ENCODE assay signal across 1 cellular context in genomic region chr20:43583982-43584432, GRCh38.
A peak's percentile ranks its signal among the peaks of the same experiment; 100 is the strongest.
TF ChIP-seq lines count a peak whose summit lies in the region.

No MANE protein-coding gene starts in this region.

TF ChIP-seq in K562, 482 proteins besides CTCF, POLR2A, EP300 and RAD21 (continued from another document and continues in another):
- TF ChIP-seq RBM14 (IDR thresholded peaks at IDR 0.05; ENCODE audit: borderline replicate concordance, insufficient read depth, low read depth, low read length) = no peak
- TF ChIP-seq ZNF263 (CRISPR knock-in tag; IDR thresholded peaks at IDR 0.05; ENCODE audit: borderline replicate concordance) = no peak
- no peak for TF ChIP-seq SIN3B (IDR thresholded peaks at IDR 0.05; ENCODE audit: low read depth)
- no peak for TF ChIP-seq SFPQ (IDR thresholded peaks at IDR 0.05; ENCODE audit: low read depth, low read length)
- no peak for TF ChIP-seq ZNF778 (CRISPR knock-in tag; IDR thresholded peaks at IDR 0.05)
- TF ChIP-seq KLF16 (IDR thresholded peaks at IDR 0.05) = peak; percentile 81
- TF ChIP-seq ZNF395 (CRISPR knock-in tag; IDR thresholded peaks at IDR 0.05) = no peak
- peak; percentile 48; the same call in 1 of the 2 replicates for TF ChIP-seq FOXM1 (IDR thresholded peaks at IDR 0.05; ENCODE audit: low read depth)
- TF ChIP-seq FOXM1 (CRISPR knock-in tag; IDR thresholded peaks at IDR 0.05; ENCODE audit: low read depth) = no peak
- no peak for TF ChIP-seq ZNF696 (CRISPR knock-in tag; conservative IDR thresholded peaks at IDR 0.05)
- no peak for TF ChIP-seq HSF4 (CRISPR knock-in tag; IDR thresholded peaks at IDR 0.05; ENCODE audit: borderline replicate concordance)
- TF ChIP-seq ATF4 (CRISPR knock-in tag; IDR thresholded peaks at IDR 0.05) = peak; percentile 84; the same call in 1 of the 2 replicates
- no peak for TF ChIP-seq MCM2 (IDR thresholded peaks at IDR 0.05; ENCODE audit: low read depth)
- TF ChIP-seq HEY1 (CRISPR knock-in tag; IDR thresholded peaks at IDR 0.05; ENCODE audit: borderline replicate concordance) = no peak
- peak; percentile 62 for TF ChIP-seq TAL1 (IDR thresholded peaks at IDR 0.05)
- no peak for TF ChIP-seq BRF2 (IDR thresholded peaks at IDR 0.05; ENCODE audit: borderline replicate concordance, insufficient read depth, insufficient read length)
- TF ChIP-seq GABPA (tag; conservative IDR thresholded peaks at IDR 0.05; ENCODE audit: low read depth) = no peak
- peak; percentile 90 for TF ChIP-seq ATF3 (IDR thresholded peaks at IDR 0.05)
- TF ChIP-seq ATF3 (CRISPR knock-in tag; conservative IDR thresholded peaks at IDR 0.05) = no peak; the same call in 1 of the 2 replicates
- peak; percentile 75; the same call in 1 of the 2 replicates for TF ChIP-seq RNF2 (IDR thresholded peaks at IDR 0.05)
- TF ChIP-seq LCOR (CRISPR knock-in tag; IDR thresholded peaks at IDR 0.05) = no peak
- no peak; the same call in 1 of the 2 replicates for TF ChIP-seq NBN (IDR thresholded peaks at IDR 0.05; ENCODE audit: low read depth)
- TF ChIP-seq RBM22 (IDR thresholded peaks at IDR 0.05; ENCODE audit: low read depth, low read length, poor library complexity, severe bottlenecking) = no peak
- peak; percentile 86 for TF ChIP-seq ARID1B (IDR thresholded peaks at IDR 0.05)
- TF ChIP-seq TFAP4 (CRISPR knock-in tag; IDR thresholded peaks at IDR 0.05; ENCODE audit: borderline replicate concordance) = peak; percentile 98
- peak; percentile 55 for TF ChIP-seq MGA (IDR thresholded peaks at IDR 0.05)
- no peak for TF ChIP-seq ARID4B (CRISPR knock-in tag; IDR thresholded peaks at IDR 0.05)
- TF ChIP-seq POLR2AphosphoS5 (IDR thresholded peaks at IDR 0.05; ENCODE audit: control insufficient read depth, insufficient read depth, low read depth, low read length) = peak; percentile 68; the same call in 1 of the 2 replicates
